33 cellular contexts compared by ENCODE assay signal in the genomic region with DNA sequence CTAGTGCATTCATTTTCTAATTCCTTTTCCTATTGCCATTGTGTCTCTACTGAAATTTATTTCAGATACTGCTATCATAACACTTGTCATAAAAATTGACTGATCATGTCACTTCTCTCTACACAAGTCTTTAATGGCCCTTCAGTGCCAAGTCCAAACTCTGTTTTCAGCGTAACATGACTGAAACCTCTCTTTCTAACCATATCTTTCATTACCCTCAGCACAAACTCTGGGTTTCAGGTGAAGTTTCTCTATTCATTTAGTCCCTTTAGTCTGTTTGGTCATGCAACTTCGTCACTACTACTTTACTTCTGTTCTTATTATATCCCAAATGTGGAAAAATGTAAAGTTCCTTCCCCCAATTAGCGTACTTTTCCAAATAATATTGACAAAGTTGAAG.
A peak's percentile ranks its signal among the peaks of the same experiment; 100 is the strongest.
DNase-seq lines count a peak whose midpoint lies in the region; ATAC-seq lines count a peak whose summit lies in the region.
"Had no signal": no experiment of that assay in that cellular context is flagged by ENCODE, and none has a peak within 500 bp of the region (broad histone marks: within the 10 kb centered on the region; RNA-seq: fewer than 3 reads in every experiment).

No MANE protein-coding gene starts in this region.

- H3K9me3 Mint-ChIP-seq in activated T-helper 1 cell treated with anti-CD3 and anti-CD28 coated beads, Interleukin-12 subunit alpha, Interleukin-12 subunit beta, Interleukin-2, Interleukin-4 antibody, amounts not matched to agents 30 ng/mL and 10 ng/mL and 1 ng/mL, durations not matched to agents 14 hours and 24 hours and 36 hours: no peaks in the 10 kb centered on the region
- H3K9me3 Mint-ChIP-seq: activated CD4-positive, alpha-beta T cell treated with anti-CD3 and anti-CD28 coated beads, Interleukin-2, amount 10 ng/mL, durations not matched to agents 24 days and 14 days; activated T-cell treated with anti-CD3 and anti-CD28 coated beads, Interleukin-2, amount 50 U/mL, for 4 hours; IgD-negative memory B cell had no signal

- no CpG with 5 or more reads among the region's 3 CpGs for WGBS in mesendoderm (ENCODE audit: extremely low coverage, insufficient coverage, low lambda C conversion rate)
- no CpG with 5 or more reads among the region's 3 CpGs for WGBS in trophoblast cell (ENCODE audit: extremely low coverage, insufficient coverage, insufficient read length)

- H3K79me1 ChIP-seq in mesendoderm (ENCODE audit: low read length) (no peaks in the 10 kb centered on the region), trophoblast cell (ENCODE audit: low read length) (peaks cover 6% of the 10 kb centered on the region)

- H2BK5ac ChIP-seq in mesendoderm (ENCODE audit: low read length) (no peak overlapping the region), trophoblast cell (ENCODE audit: low read depth, low read length, poor library complexity) (no peak overlapping the region)

- no peak overlapping the region for H4K5ac ChIP-seq in mesendoderm (ENCODE audit: low read length)

- DNase-seq in mesendoderm (no peak), DMS153 (lab: John Stamatoyannopoulos, UW) (no peak), trophoblast cell (no peak)
- no peak for DNase-seq in activated T-helper 1 cell treated with anti-CD3 and anti-CD28 coated beads, Interleukin-12 subunit alpha, Interleukin-12 subunit beta, Interleukin-2, Interleukin-4 antibody, amounts not matched to agents 30 ng/mL and 10 ng/mL and 1 ng/mL, durations not matched to agents 14 hours and 24 hours and 36 hours (ENCODE audit: low spot score)
- DNase-seq: activated CD4-positive, alpha-beta T cell treated with anti-CD3 and anti-CD28 coated beads, Interleukin-2, amount 10 ng/mL, durations not matched to agents 24 days and 14 days; activated naive CD4-positive, alpha-beta T cell; activated T-cell treated with anti-CD3 and anti-CD28 coated beads, Interleukin-2, amount 50 U/mL, for 4 hours; C1 segment of cervical spinal cord; Caco-2; DMS79; dorsolateral prefrontal cortex; GDM1; hippocampal formation; NCI-H1092; NCI-H187; NCI-H2171 treated with DMSO at 0.1 percent for 48 hours; NCI-H524; posterior cingulate gyrus; right cardiac atrium; SIG-M5; spleen; stimulated activated CD4-positive, alpha-beta T cell treated with anti-CD3 and anti-CD28 coated beads, Interleukin-4, amount 100 ng/mL, for 1 hour; substantia nigra; SW 1271; T1000; upper lobe of right lung; WERI-Rb-1 had no signal

- no peaks in the 10 kb centered on the region for H3K27me3 Mint-ChIP-seq in activated T-helper 1 cell treated with anti-CD3 and anti-CD28 coated beads, Interleukin-12 subunit alpha, Interleukin-12 subunit beta, Interleukin-2, Interleukin-4 antibody, amounts not matched to agents 30 ng/mL and 10 ng/mL and 1 ng/mL, durations not matched to agents 14 hours and 24 hours and 36 hours (ENCODE audit: insufficient read depth)
- H3K27me3 Mint-ChIP-seq: brain had no signal

- H4K8ac ChIP-seq in mesendoderm (ENCODE audit: low read depth, low read length) (no peak overlapping the region), trophoblast cell (ENCODE audit: low read depth, low read length) (no peak overlapping the region)

- no peak overlapping the region for H2BK12ac ChIP-seq in trophoblast cell (ENCODE audit: low read length)

- no peak overlapping the region for H3K9ac ChIP-seq in mesendoderm (ENCODE audit: low read length)
- no peak overlapping the region for H3K9ac ChIP-seq in trophoblast cell (ENCODE audit: low read length)

- H3K27me3 ChIP-seq in mesendoderm (ENCODE audit: insufficient read depth, low read length, poor library complexity): no peaks in the 10 kb centered on the region
- no peaks in the 10 kb centered on the region for H3K27me3 ChIP-seq in trophoblast cell (ENCODE audit: insufficient read depth, low read length)
- H3K27me3 ChIP-seq: dorsolateral prefrontal cortex, spleen, upper lobe of right lung had no signal

- no peak overlapping the region for H4K12ac ChIP-seq in trophoblast cell (ENCODE audit: low read depth, low read length)

- no peaks in the 10 kb centered on the region for H3K9me3 ChIP-seq in trophoblast cell (ENCODE audit: insufficient read depth, low read depth, low read length)
- H3K9me3 ChIP-seq: Caco-2, upper lobe of right lung had no signal

- intact Hi-C loops in activated T-helper 1 cell treated with anti-CD3 and anti-CD28 coated beads, Interleukin-12 subunit alpha, Interleukin-12 subunit beta, Interleukin-2, Interleukin-4 antibody, amounts not matched to agents 30 ng/mL and 10 ng/mL and 1 ng/mL, durations not matched to agents 14 hours and 24 hours and 36 hours (cut with micrococcal nuclease): no loop called here

- peak overlapping the region; percentile 57 for H2BK15ac ChIP-seq in mesendoderm (replicated peaks; ENCODE audit: low read depth)

- H3K4me3 Mint-ChIP-seq in activated T-helper 1 cell treated with anti-CD3 and anti-CD28 coated beads, Interleukin-12 subunit alpha, Interleukin-12 subunit beta, Interleukin-2, Interleukin-4 antibody, amounts not matched to agents 30 ng/mL and 10 ng/mL and 1 ng/mL, durations not matched to agents 14 hours and 24 hours and 36 hours: no peak overlapping the region
- H3K4me3 Mint-ChIP-seq: activated CD4-positive, alpha-beta T cell treated with anti-CD3 and anti-CD28 coated beads, Interleukin-2, amount 10 ng/mL, durations not matched to agents 24 days and 14 days; activated T-cell treated with anti-CD3 and anti-CD28 coated beads, Interleukin-2, amount 50 U/mL, for 4 hours; brain; IgD-negative memory B cell had no signal

- no peak overlapping the region for H3K14ac ChIP-seq in trophoblast cell (ENCODE audit: low read length)

- H3K18ac ChIP-seq in mesendoderm (ENCODE audit: low read length) (no peak overlapping the region), trophoblast cell (ENCODE audit: low read length) (no peak overlapping the region)

- H3K79me2 ChIP-seq in mesendoderm (ENCODE audit: control insufficient read depth, insufficient read depth, low read length) (no peaks in the 10 kb centered on the region), trophoblast cell (ENCODE audit: control insufficient read depth, insufficient read depth, low read length, poor library complexity) (no peaks in the 10 kb centered on the region)

- no peak overlapping the region for H3K56ac ChIP-seq in mesendoderm (ENCODE audit: low read length)

- no peaks in the 10 kb centered on the region for H3K4me1 Mint-ChIP-seq in activated T-helper 1 cell treated with anti-CD3 and anti-CD28 coated beads, Interleukin-12 subunit alpha, Interleukin-12 subunit beta, Interleukin-2, Interleukin-4 antibody, amounts not matched to agents 30 ng/mL and 10 ng/mL and 1 ng/mL, durations not matched to agents 14 hours and 24 hours and 36 hours (ENCODE audit: low read depth)
- H3K4me1 Mint-ChIP-seq: activated CD4-positive, alpha-beta T cell treated with anti-CD3 and anti-CD28 coated beads, Interleukin-2, amount 10 ng/mL, durations not matched to agents 24 days and 14 days; brain had no signal

- H3K27ac Mint-ChIP-seq in activated T-helper 1 cell treated with anti-CD3 and anti-CD28 coated beads, Interleukin-12 subunit alpha, Interleukin-12 subunit beta, Interleukin-2, Interleukin-4 antibody, amounts not matched to agents 30 ng/mL and 10 ng/mL and 1 ng/mL, durations not matched to agents 14 hours and 24 hours and 36 hours: no peak overlapping the region
- H3K27ac Mint-ChIP-seq: activated CD4-positive, alpha-beta T cell treated with anti-CD3 and anti-CD28 coated beads, Interleukin-2, amount 10 ng/mL, durations not matched to agents 24 days and 14 days; brain; IgD-negative memory B cell had no signal

- H3K4ac ChIP-seq in mesendoderm (ENCODE audit: low read depth, low read length) (no peak overlapping the region), trophoblast cell (ENCODE audit: low read depth, low read length) (no peak overlapping the region)

- H3K36me3 ChIP-seq in mesendoderm (ENCODE audit: control insufficient read depth, insufficient read depth, low read length) (no peaks in the 10 kb centered on the region), trophoblast cell (ENCODE audit: control insufficient read depth in 1 of 2, insufficient read depth in 2 of 2, low read length in 2 of 2) (no peaks in the 10 kb centered on the region)
- H3K36me3 ChIP-seq: spleen, upper lobe of right lung, WERI-Rb-1 had no signal

- ATAC-seq in GM18873 (IDR thresholded peaks at IDR 0.05; ENCODE audit: low FRiP score, unreplicated experiment) (peak; percentile 70), GM21515 (IDR thresholded peaks at IDR 0.05; ENCODE audit: unreplicated experiment) (peak; percentile 70), HG02885 (IDR thresholded peaks at IDR 0.05; ENCODE audit: poor library complexity, unreplicated experiment) (peak; percentile 56)
- ATAC-seq: activated T-cell treated with anti-CD3 and anti-CD28 coated beads, Interleukin-2, amount 50 U/mL, for 4 hours; Panc1; right cardiac atrium; upper lobe of right lung had no signal

- H3K36me3 Mint-ChIP-seq in activated T-helper 1 cell treated with anti-CD3 and anti-CD28 coated beads, Interleukin-12 subunit alpha, Interleukin-12 subunit beta, Interleukin-2, Interleukin-4 antibody, amounts not matched to agents 30 ng/mL and 10 ng/mL and 1 ng/mL, durations not matched to agents 14 hours and 24 hours and 36 hours (ENCODE audit: low read depth): no peaks in the 10 kb centered on the region
- H3K36me3 Mint-ChIP-seq: brain had no signal

- H4K91ac ChIP-seq in trophoblast cell (ENCODE audit: low read depth, low read length): no peak overlapping the region

- H2BK120ac ChIP-seq in mesendoderm (ENCODE audit: low read depth, low read length) (no peak overlapping the region), trophoblast cell (ENCODE audit: insufficient read depth, low read length, poor library complexity) (no peak overlapping the region)

- no peak overlapping the region for H2AK5ac ChIP-seq in mesendoderm (ENCODE audit: low read length)
- no peak overlapping the region for H2AK5ac ChIP-seq in trophoblast cell (ENCODE audit: low read length)

- H3K4me3 ChIP-seq in mesendoderm (ENCODE audit: low read length) (no peak overlapping the region), trophoblast cell (ENCODE audit: low read depth, low read length) (no peak overlapping the region)
- H3K4me3 ChIP-seq: dorsolateral prefrontal cortex, spleen, upper lobe of right lung had no signal

- no peak overlapping the region for H3K27ac ChIP-seq in mesendoderm (ENCODE audit: low read depth, low read length)
- no peak overlapping the region for H3K27ac ChIP-seq in trophoblast cell (ENCODE audit: low read depth, low read length)
- H3K27ac ChIP-seq: dorsolateral prefrontal cortex, spleen, upper lobe of right lung, WERI-Rb-1 had no signal

- no peaks in the 10 kb centered on the region for H3K4me1 ChIP-seq in mesendoderm (ENCODE audit: control insufficient read depth, low read depth, low read length)
- peaks cover 0 to 5% of the 10 kb centered on the region in 2 experiments for H3K4me1 ChIP-seq in trophoblast cell (ENCODE audit: control insufficient read depth in 1 of 2, insufficient read depth in 2 of 2, low read length in 2 of 2)

- H3K4me2 ChIP-seq in mesendoderm (ENCODE audit: low read length) (no peak overlapping the region), trophoblast cell (ENCODE audit: low read length) (no peak overlapping the region)

- no peak overlapping the region for H2AFZ ChIP-seq in trophoblast cell (ENCODE audit: insufficient read depth, low read length, poor library complexity)

- no peak overlapping the region for H3K23ac ChIP-seq in mesendoderm (ENCODE audit: low read length)
- no peak overlapping the region for H3K23ac ChIP-seq in trophoblast cell (ENCODE audit: low read length)
